22 cellular contexts compared by ENCODE assay signal in genomic region chr19:3842948-3843347, GRCh38. TPM values are rescaled to one million over a fixed set of nuclear protein-coding genes. Genes with fewer than 3 reads are reported as not detected.
A peak's percentile ranks its signal among the peaks of the same experiment; 100 is the strongest.
DNase-seq lines count a peak whose midpoint lies in the region; ATAC-seq, FAIRE-seq and TF ChIP-seq lines count a peak whose summit lies in the region.
"Had no signal": no experiment of that assay in that cellular context is flagged by ENCODE, and none has a peak within 500 bp of the region (broad histone marks: within the 10 kb centered on the region; RNA-seq: fewer than 3 reads in every experiment).

No MANE protein-coding gene starts in this region.

- H3K4me2 ChIP-seq in HepG2 (ENCODE audit: low read depth, low read length) = no peak overlapping the region

- H3K27ac ChIP-seq in HepG2 (ENCODE audit: extremely low read length, insufficient read depth, low read length) = no peak overlapping the region
- no peak overlapping the region for H3K27ac ChIP-seq in right lobe of liver
- H3K27ac ChIP-seq: GM23248 had no signal

- no peak for DNase-seq in HepG2 (ENCODE audit: low spot score)
- DNase-seq in right lobe of liver = no peak
- DNase-seq in OCI-M1 (lab: John Stamatoyannopoulos, UW) = peak; percentile 33
- peak; percentile 14 for DNase-seq in iris pigment epithelial cell (ENCODE audit: low read depth)
- DNase-seq in activated CD4-positive, alpha-beta T cell treated with anti-CD3 and anti-CD28 coated beads for 4 hours = no peak
- DNase-seq: 8988T; C1 segment of cervical spinal cord; Calu3; CD4-positive, alpha-beta memory T cell; COR-L47; DMS53; DMS79 treated with DMSO at 0.1 percent for 48 hours; GF-D8; GM23248; H9 had no signal

- H3K4me1 ChIP-seq in HepG2 (ENCODE audit: insufficient read depth, low read length) (peaks cover 14% of the 10 kb centered on the region), right lobe of liver (no peaks in the 10 kb centered on the region)

- no peak for TF ChIP-seq EP300 in HepG2 (IDR thresholded peaks at IDR 0.05; ENCODE audit: low read depth in 2 of 2, low read length in 2 of 2)
- TF ChIP-seq EP300 in HepG2 (CRISPR knock-in tag; IDR thresholded peaks at IDR 0.05; ENCODE audit: borderline replicate concordance) = no peak

- in situ Hi-C loops in HepG2 (cut with HindIII; ENCODE audit: extremely low pct_ligation_motif_present, low pct_unique_long_range_greater_than_20kb) = no loop called here

- H3K27me3 ChIP-seq in HepG2 (ENCODE audit: control insufficient read depth in 1 of 2, insufficient read depth in 2 of 2, low read length in 2 of 2) (peaks cover 1 to 6% of the 10 kb centered on the region in 2 experiments; a peak in 3 of 5 replicates), right lobe of liver (no peaks in the 10 kb centered on the region)

- 69% methylated on average over 11 of the region's 11 CpGs for WGBS in HepG2 (ENCODE audit: low lambda C conversion rate)
- WGBS in right lobe of liver (ENCODE audit: insufficient coverage, low coverage, low lambda C conversion rate, missing lambda C conversion rate) = 77% methylated on average over 10 of the region's 11 CpGs

- no peak overlapping the region for H2AFZ ChIP-seq in HepG2 (ENCODE audit: low read length)
- H2AFZ ChIP-seq: GM23248 had no signal

- intact Hi-C loops in HepG2 (cut with micrococcal nuclease; ENCODE audit: unreplicated experiment) = no loop called here
- intact Hi-C loops in right lobe of liver (cut with DNase I) = no loop called here

- TF ChIP-seq CTCF in HepG2 (CRISPR knock-in tag; IDR thresholded peaks at IDR 0.05) (no peak), right lobe of liver (IDR thresholded peaks at IDR 0.05) (no peak)

- BruUV-seq in HepG2 (replicated peaks; lab: Mats Ljungman, UMichigan) = no TSS peak

- CTCF ChIA-PET in HepG2 (lab: Yijun Ruan, JAX; ENCODE audit: low intra/inter-chr PET ratio, low total read pairs) = no interaction called here

- no peak overlapping the region for H3K9ac ChIP-seq in HepG2 (ENCODE audit: insufficient read depth, low read depth, low read length)
- H3K9ac ChIP-seq: GM23248 had no signal

- TF ChIP-seq RAD21 in HepG2 (CRISPR knock-in tag; IDR thresholded peaks at IDR 0.05) = no peak

- no peak for FAIRE-seq in HepG2 (lab: Jason Lieb, UNC)
- FAIRE-seq: GM12891, GM18507 had no signal

- H3K36me3 ChIP-seq in HepG2 (replicated peaks in 1 of 2; ENCODE audit: control insufficient read depth in 1 of 2, insufficient read depth in 2 of 2, low read length in 2 of 2) (no peaks in the 10 kb centered on the region), right lobe of liver (no peaks in the 10 kb centered on the region)

- POLR2A ChIA-PET in HepG2 (lab: Yijun Ruan, JAX) = no interaction called here

- ATAC-seq in HepG2 (no peak), right lobe of liver (no peak), GM18867 (IDR thresholded peaks at IDR 0.05; ENCODE audit: unreplicated experiment) (no peak), GM21723 (IDR thresholded peaks at IDR 0.05; ENCODE audit: unreplicated experiment) (no peak)
- ATAC-seq: HCT116 had no signal

- H3K4me3 ChIP-seq in HepG2 (replicated peaks in 1 of 3; ENCODE audit: insufficient read depth in 1 of 3, low read depth in 2 of 3, low read length in 3 of 3) = no peak overlapping the region
- H3K4me3 ChIP-seq in right lobe of liver = no peak overlapping the region
- H3K4me3 ChIP-seq: GM23248 had no signal

- TF ChIP-seq POLR2A in HepG2 (IDR thresholded peaks at IDR 0.05; ENCODE audit: insufficient read depth in 1 of 2, low read depth in 2 of 2, low read length in 2 of 2) = no peak
- no peak for TF ChIP-seq POLR2A in right lobe of liver (IDR thresholded peaks at IDR 0.05)

- no peaks in the 10 kb centered on the region for H4K20me1 ChIP-seq in HepG2 (ENCODE audit: insufficient read depth, low read length)

- no peaks in the 10 kb centered on the region for H3K79me2 ChIP-seq in HepG2 (ENCODE audit: insufficient read depth, low read length)

- 0 out of 2 replicates have a peak, but pooled peaks cover 1% of the 10 kb centered on the region for H3K9me3 ChIP-seq in HepG2 (ENCODE audit: low read length)
- H3K9me3 ChIP-seq in right lobe of liver = no peaks in the 10 kb centered on the region

TF ChIP-seq in HepG2, 621 proteins besides CTCF, POLR2A, EP300 and RAD21 (continues in another document):
- no peak for TF ChIP-seq ZNF761 (CRISPR knock-in tag; conservative IDR thresholded peaks at IDR 0.05)
- no peak for TF ChIP-seq CREB1 (IDR thresholded peaks at IDR 0.05)
- no peak for TF ChIP-seq CREB1 (CRISPR knock-in tag; IDR thresholded peaks at IDR 0.05)

RNA-seq across cellular contexts. Expression of gene ZFR2, which starts 25.9 kb away (rescaled TPM):
- 0.69 and 1.00 TPM in 2 replicates for total RNA-seq in HepG2 (2016; rRNA removed; fragmentation: Illumina TruSeq; extraction: Trizol)
- total RNA-seq in HepG2 (2016; cell fraction: cytosol; rRNA removed; fragmentation: Illumina TruSeq; extraction: Trizol; ENCODE audit: low read depth) = 0.35 and 1.1 TPM in 2 replicates
- total RNA-seq in HepG2 (2016; cell fraction: insoluble cytoplasmic fraction; rRNA removed; fragmentation: Illumina TruSeq; extraction: Trizol) = 0.63 and 0.67 TPM in 2 replicates
- total RNA-seq in HepG2 (2016; cell fraction: membrane; rRNA removed; fragmentation: Illumina TruSeq; extraction: Trizol) = 1.1 and 1.7 TPM in 2 replicates
- 0.47 TPM in 1 of 2 replicates, not detected in the other for total RNA-seq in HepG2 (2016; cell fraction: nucleus; rRNA removed; fragmentation: Illumina TruSeq; extraction: Trizol)
- polyA plus RNA-seq in HepG2 (2011; rRNA removed) = 0.37 and 0.50 TPM in 2 replicates
- polyA plus RNA-seq in HepG2 (2011; cell fraction: cytosol; rRNA removed) = 0.53 and 0.60 TPM in 2 replicates
- 1.1 and 1.2 TPM in 2 replicates for polyA plus RNA-seq in HepG2 (2011; cell fraction: nucleus; rRNA removed)
- 0.93 and 1.1 TPM in 2 replicates for polyA plus RNA-seq in HepG2 (2012)
- polyA plus RNA-seq in HepG2 (2016; cell fraction: cytosol; fragmentation: Illumina TruSeq; extraction: Trizol; ENCODE audit: low read depth) = 0.61 and 1.3 TPM in 2 replicates
- 0.59 and 1.4 TPM in 2 replicates for polyA plus RNA-seq in HepG2 (2016; cell fraction: insoluble cytoplasmic fraction; fragmentation: Illumina TruSeq; extraction: Trizol; ENCODE audit: low read depth)
- polyA plus RNA-seq in HepG2 (2016; cell fraction: membrane; fragmentation: Illumina TruSeq; extraction: Trizol; ENCODE audit: low read depth) = 0.82 and 1.1 TPM in 2 replicates
- 0.60 and 2.2 TPM in 2 replicates for polyA plus RNA-seq in HepG2 (2016; cell fraction: nucleus; fragmentation: Illumina TruSeq; extraction: Trizol; ENCODE audit: insufficient read depth, low read depth)
- 1.2 TPM in 1 of 2 replicates, not detected in the other for polyA minus RNA-seq in HepG2 (2011; rRNA and poly(A)+ RNA removed; ENCODE audit: low replicate concordance)
- not detected in 2 replicates for polyA minus RNA-seq in HepG2 (2011; cell fraction: cytosol; rRNA and poly(A)+ RNA removed)
- not detected in 2 replicates for polyA minus RNA-seq in HepG2 (2011; cell fraction: nucleus; rRNA and poly(A)+ RNA removed)
- not detected for total RNA-seq in right lobe of liver
- total RNA-seq: Calu3, GM23248, H4 had no signal
- polyA plus RNA-seq: GM23248 had no signal

RNA-seq across cellular contexts. Expression of gene ATCAY, which starts 37.5 kb away (rescaled TPM):
- total RNA-seq in HepG2 (2016; rRNA removed; fragmentation: Illumina TruSeq; extraction: Trizol) = not detected in 2 replicates
- total RNA-seq in HepG2 (2016; cell fraction: cytosol; rRNA removed; fragmentation: Illumina TruSeq; extraction: Trizol; ENCODE audit: low read depth) = not detected in 2 replicates
- not detected in 2 replicates for total RNA-seq in HepG2 (2016; cell fraction: insoluble cytoplasmic fraction; rRNA removed; fragmentation: Illumina TruSeq; extraction: Trizol)
- total RNA-seq in HepG2 (2016; cell fraction: membrane; rRNA removed; fragmentation: Illumina TruSeq; extraction: Trizol) = not detected in 2 replicates
- total RNA-seq in HepG2 (2016; cell fraction: nucleus; rRNA removed; fragmentation: Illumina TruSeq; extraction: Trizol) = not detected in 2 replicates
- not detected in 2 replicates for polyA plus RNA-seq in HepG2 (2011; rRNA removed)
- not detected in 2 replicates for polyA plus RNA-seq in HepG2 (2011; cell fraction: cytosol; rRNA removed)
- polyA plus RNA-seq in HepG2 (2011; cell fraction: nucleus; rRNA removed) = not detected in 2 replicates
- not detected in 2 replicates for polyA plus RNA-seq in HepG2 (2012)
- not detected in 2 replicates for polyA plus RNA-seq in HepG2 (2016; cell fraction: cytosol; fragmentation: Illumina TruSeq; extraction: Trizol; ENCODE audit: low read depth)
- polyA plus RNA-seq in HepG2 (2016; cell fraction: insoluble cytoplasmic fraction; fragmentation: Illumina TruSeq; extraction: Trizol; ENCODE audit: low read depth) = not detected in 2 replicates
- not detected in 2 replicates for polyA plus RNA-seq in HepG2 (2016; cell fraction: membrane; fragmentation: Illumina TruSeq; extraction: Trizol; ENCODE audit: low read depth)
- polyA plus RNA-seq in HepG2 (2016; cell fraction: nucleus; fragmentation: Illumina TruSeq; extraction: Trizol; ENCODE audit: insufficient read depth, low read depth) = not detected in 2 replicates
- polyA minus RNA-seq in HepG2 (2011; rRNA and poly(A)+ RNA removed; ENCODE audit: low replicate concordance) = not detected in 2 replicates
- not detected in 2 replicates for polyA minus RNA-seq in HepG2 (2011; cell fraction: cytosol; rRNA and poly(A)+ RNA removed)
- polyA minus RNA-seq in HepG2 (2011; cell fraction: nucleus; rRNA and poly(A)+ RNA removed) = not detected in 2 replicates
- not detected for total RNA-seq in right lobe of liver
- total RNA-seq: Calu3; CD4-positive, alpha-beta memory T cell; GM23248; H4 had no signal
- polyA plus RNA-seq: BJ; CD4-positive, alpha-beta memory T cell; GM23248 had no signal

RNA-seq across cellular contexts. Expression of gene MATK, which starts 56.8 kb away (rescaled TPM):
- total RNA-seq in HepG2 (2016; rRNA removed; fragmentation: Illumina TruSeq; extraction: Trizol) (not detected in 2 replicates), right lobe of liver (1 to 10 TPM in 3 of 6 experiments, under 1 TPM in 3; 0.49 to 2.5 (median 0.90) TPM)
- total RNA-seq in HepG2 (2016; cell fraction: cytosol; rRNA removed; fragmentation: Illumina TruSeq; extraction: Trizol; ENCODE audit: low read depth) = not detected in 2 replicates
- total RNA-seq in HepG2 (2016; cell fraction: insoluble cytoplasmic fraction; rRNA removed; fragmentation: Illumina TruSeq; extraction: Trizol) = not detected in 2 replicates
- not detected in 2 replicates for total RNA-seq in HepG2 (2016; cell fraction: membrane; rRNA removed; fragmentation: Illumina TruSeq; extraction: Trizol)
- not detected in 2 replicates for total RNA-seq in HepG2 (2016; cell fraction: nucleus; rRNA removed; fragmentation: Illumina TruSeq; extraction: Trizol)
- 0.09 TPM in 2 replicates for polyA plus RNA-seq in HepG2 (2011; rRNA removed)
- 0.11 and 0.14 TPM in 2 replicates for polyA plus RNA-seq in HepG2 (2011; cell fraction: cytosol; rRNA removed)
- polyA plus RNA-seq in HepG2 (2011; cell fraction: nucleus; rRNA removed) = 0.32 TPM in 1 of 2 replicates, not detected in the other
- polyA plus RNA-seq in HepG2 (2012) = not detected in 2 replicates
- 0.07 TPM in 1 of 2 replicates, not detected in the other for polyA plus RNA-seq in HepG2 (2016; cell fraction: cytosol; fragmentation: Illumina TruSeq; extraction: Trizol; ENCODE audit: low read depth)
- polyA plus RNA-seq in HepG2 (2016; cell fraction: insoluble cytoplasmic fraction; fragmentation: Illumina TruSeq; extraction: Trizol; ENCODE audit: low read depth) = not detected in 2 replicates
- not detected in 2 replicates for polyA plus RNA-seq in HepG2 (2016; cell fraction: membrane; fragmentation: Illumina TruSeq; extraction: Trizol; ENCODE audit: low read depth)
- polyA plus RNA-seq in HepG2 (2016; cell fraction: nucleus; fragmentation: Illumina TruSeq; extraction: Trizol; ENCODE audit: insufficient read depth, low read depth) = not detected in 2 replicates
- polyA minus RNA-seq in HepG2 (2011; rRNA and poly(A)+ RNA removed; ENCODE audit: low replicate concordance) = 0.42 and 31.9 TPM in 2 replicates
- 0.70 TPM in 1 of 2 replicates, not detected in the other for polyA minus RNA-seq in HepG2 (2011; cell fraction: cytosol; rRNA and poly(A)+ RNA removed)
- polyA minus RNA-seq in HepG2 (2011; cell fraction: nucleus; rRNA and poly(A)+ RNA removed) = not detected in 2 replicates
- total RNA-seq: Calu3, GM23248 had no signal
- polyA plus RNA-seq: BJ, GM23248 had no signal

Comparison
In these comparisons a context has a peak if more than half of its experiments do, and no peak if none do; other contexts are left out.
1. DNase-seq: peak in OCI-M1 (single experiment) and iris pigment epithelial cell (single experiment); none in HepG2 (single experiment), right lobe of liver (0 of 3) and activated CD4-positive, alpha-beta T cell treated with anti-CD3 and anti-CD28 coated beads for 4 hours (0 of 2).